Comparison of ENCODE assay signal across 1 cellular context in genomic region chr14:21093018-21093417, GRCh38.
TF ChIP-seq lines count a peak whose summit lies in the region.

No MANE protein-coding gene starts in this region.

TF ChIP-seq in GM23338, 12 proteins besides CTCF, POLR2A, EP300 and RAD21 (continued from another document):
- TF ChIP-seq ZNF462 (CRISPR knock-in tag; IDR thresholded peaks at IDR 0.05) = no peak
- TF ChIP-seq CREB1 (CRISPR knock-in tag; IDR thresholded peaks at IDR 0.05; ENCODE audit: low read depth) = no peak
- TF ChIP-seq EZH2phosphoT487 (IDR thresholded peaks at IDR 0.05; ENCODE audit: unreplicated experiment) = no peak
- no peak for TF ChIP-seq REST (IDR thresholded peaks at IDR 0.05; ENCODE audit: unreplicated experiment)
